In genomic region chr1:234111458-234112142, GRCh38 we compare ENCODE assay signal across 8 cellular contexts.
DNase-seq lines count a peak whose midpoint lies in the region; ATAC-seq, FAIRE-seq and TF ChIP-seq lines count a peak whose summit lies in the region.

No MANE protein-coding gene starts in this region.

- peaks cover 6% of the 10 kb centered on the region for H3K4me1 Mint-ChIP-seq in astrocyte (ENCODE audit: low read depth, unreplicated experiment)

- no peaks in the 10 kb centered on the region for H4K20me1 ChIP-seq in astrocyte (ENCODE audit: insufficient read depth, low read length)

- H3K4me1 ChIP-seq in astrocyte (ENCODE audit: insufficient read depth, low read length) (no peaks in the 10 kb centered on the region), left lung (peaks cover 0 to 4% of the 10 kb centered on the region in 2 donors)

- H3K27me3 Mint-ChIP-seq in astrocyte (ENCODE audit: low read depth, unreplicated experiment): no peaks in the 10 kb centered on the region

- no peaks in the 10 kb centered on the region for H3K9me3 Mint-ChIP-seq in astrocyte (ENCODE audit: unreplicated experiment)

- H3K36me3 Mint-ChIP-seq in astrocyte (ENCODE audit: low read depth, unreplicated experiment): no peaks in the 10 kb centered on the region

- H3K79me2 ChIP-seq in astrocyte (ENCODE audit: insufficient read depth, low read length): no peaks in the 10 kb centered on the region

- no peaks in the 10 kb centered on the region for H3K36me3 ChIP-seq in astrocyte (ENCODE audit: insufficient read depth, low read length)
- H3K36me3 ChIP-seq in left lung: no peaks in the 10 kb centered on the region

- peak; percentile 78 for TF ChIP-seq CTCF in C4-2B (conservative IDR thresholded peaks at IDR 0.05)
- TF ChIP-seq CTCF in astrocyte (IDR thresholded peaks at IDR 0.05; ENCODE audit: insufficient read depth, low read depth, low read length): peak; percentile 6
- TF ChIP-seq CTCF in left lung (IDR thresholded peaks at IDR 0.05): no peak

- no peak for FAIRE-seq in astrocyte (lab: Jason Lieb, UNC)

- peak; percentile 80 for DNase-seq in HuH-7 (ENCODE audit: low spot score)
- peak; percentile 12 for DNase-seq in astrocyte (ENCODE audit: low read depth)
- DNase-seq in left lung: peak in 1 of 2 donors; percentile 74
- no peak for DNase-seq in DMS79 treated with DMSO at 0.1 percent for 48 hours (lab: John Stamatoyannopoulos, UW)

- H3K4me3 Mint-ChIP-seq in astrocyte (ENCODE audit: unreplicated experiment): no peak overlapping the region

- H3K27me3 ChIP-seq in astrocyte (ENCODE audit: insufficient read depth, low read length): no peaks in the 10 kb centered on the region
- H3K27me3 ChIP-seq in left lung: peaks cover 0 to 5% of the 10 kb centered on the region in 2 donors

- H3K4me2 ChIP-seq in astrocyte (ENCODE audit: low read length): no peak overlapping the region

- ATAC-seq in left lung (peak; percentile 92), GM18505 (IDR thresholded peaks at IDR 0.05; ENCODE audit: unreplicated experiment) (no peak), GM18502 (IDR thresholded peaks at IDR 0.05; ENCODE audit: poor library complexity, unreplicated experiment) (no peak), HG03039 (IDR thresholded peaks at IDR 0.05; ENCODE audit: unreplicated experiment) (no peak)

- no peak overlapping the region for H3K27ac Mint-ChIP-seq in astrocyte (ENCODE audit: unreplicated experiment)

- intact Hi-C loops in left lung (cut with DNase I): no loop called here

- H3K27ac ChIP-seq in C4-2B (no peak overlapping the region), astrocyte (ENCODE audit: low read depth, low read length) (no peak overlapping the region), left lung (no peak overlapping the region)

- no peak for TF ChIP-seq POLR2A in GM18505 (IDR thresholded peaks at IDR 0.05; ENCODE audit: borderline replicate concordance, extremely low read depth, insufficient read depth, insufficient read length)

- no peak overlapping the region for H3K4me3 ChIP-seq in astrocyte (ENCODE audit: insufficient read depth, low read depth, low read length)
- no peak overlapping the region for H3K4me3 ChIP-seq in left lung

- no peak overlapping the region for H2AFZ ChIP-seq in astrocyte (ENCODE audit: low read depth, low read length)

- H3K9me3 ChIP-seq in astrocyte (ENCODE audit: insufficient read depth, low read depth, low read length) (no peaks in the 10 kb centered on the region), left lung (no peaks in the 10 kb centered on the region)

- no peak overlapping the region for H3K9ac ChIP-seq in astrocyte (ENCODE audit: low read length)

Comparison
In these comparisons a context has a peak if more than half of its experiments do, and no peak if none do; other contexts are left out.
1. CTCF ChIP-seq: peak in C4-2B (single experiment) and astrocyte (single experiment); none in left lung (0 of 2).